1 cellular context compared by ENCODE assay signal in the genomic region with DNA sequence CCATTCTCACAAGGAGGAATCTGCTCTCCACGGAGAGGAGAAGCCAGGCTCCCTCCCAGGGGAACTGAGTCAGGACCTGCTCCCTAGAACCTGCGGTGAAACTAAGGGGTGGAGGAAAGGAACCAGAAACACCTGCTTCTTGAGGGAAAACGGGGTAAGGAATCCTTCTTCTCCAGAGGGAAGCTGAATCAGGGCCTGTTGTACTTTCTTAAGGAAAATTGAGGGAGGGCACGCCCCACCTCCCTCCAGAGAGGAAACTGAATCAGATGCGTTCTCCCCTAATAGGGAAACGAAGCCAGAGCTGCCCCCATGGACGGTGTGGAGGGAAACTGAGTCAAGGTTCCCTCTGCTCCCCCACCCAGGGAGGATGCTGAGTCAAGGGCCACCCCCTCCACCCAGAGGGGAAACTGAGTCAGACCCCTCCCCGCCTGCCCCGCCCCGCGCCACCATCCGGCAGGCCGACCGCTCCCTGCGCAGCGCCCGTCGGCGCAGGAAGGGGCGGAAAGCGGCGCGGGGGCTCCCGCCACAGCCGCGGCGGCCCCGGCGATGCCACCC.
TF ChIP-seq lines count a peak whose summit lies in the region.

No MANE protein-coding gene starts in this region.

TF ChIP-seq in liver, 16 proteins besides CTCF, POLR2A, EP300 and RAD21 (continued from another document):
- TF ChIP-seq, protein P1, sequence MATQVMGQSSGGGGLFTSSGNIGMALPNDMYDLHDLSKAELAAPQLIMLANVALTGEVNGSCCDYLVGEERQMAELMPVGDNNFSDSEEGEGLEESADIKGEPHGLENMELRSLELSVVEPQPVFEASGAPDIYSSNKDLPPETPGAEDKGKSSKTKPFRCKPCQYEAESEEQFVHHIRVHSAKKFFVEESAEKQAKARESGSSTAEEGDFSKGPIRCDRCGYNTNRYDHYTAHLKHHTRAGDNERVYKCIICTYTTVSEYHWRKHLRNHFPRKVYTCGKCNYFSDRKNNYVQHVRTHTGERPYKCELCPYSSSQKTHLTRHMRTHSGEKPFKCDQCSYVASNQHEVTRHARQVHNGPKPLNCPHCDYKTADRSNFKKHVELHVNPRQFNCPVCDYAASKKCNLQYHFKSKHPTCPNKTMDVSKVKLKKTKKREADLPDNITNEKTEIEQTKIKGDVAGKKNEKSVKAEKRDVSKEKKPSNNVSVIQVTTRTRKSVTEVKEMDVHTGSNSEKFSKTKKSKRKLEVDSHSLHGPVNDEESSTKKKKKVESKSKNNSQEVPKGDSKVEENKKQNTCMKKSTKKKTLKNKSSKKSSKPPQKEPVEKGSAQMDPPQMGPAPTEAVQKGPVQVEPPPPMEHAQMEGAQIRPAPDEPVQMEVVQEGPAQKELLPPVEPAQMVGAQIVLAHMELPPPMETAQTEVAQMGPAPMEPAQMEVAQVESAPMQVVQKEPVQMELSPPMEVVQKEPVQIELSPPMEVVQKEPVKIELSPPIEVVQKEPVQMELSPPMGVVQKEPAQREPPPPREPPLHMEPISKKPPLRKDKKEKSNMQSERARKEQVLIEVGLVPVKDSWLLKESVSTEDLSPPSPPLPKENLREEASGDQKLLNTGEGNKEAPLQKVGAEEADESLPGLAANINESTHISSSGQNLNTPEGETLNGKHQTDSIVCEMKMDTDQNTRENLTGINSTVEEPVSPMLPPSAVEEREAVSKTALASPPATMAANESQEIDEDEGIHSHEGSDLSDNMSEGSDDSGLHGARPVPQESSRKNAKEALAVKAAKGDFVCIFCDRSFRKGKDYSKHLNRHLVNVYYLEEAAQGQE (IDR thresholded peaks at IDR 0.05): no peak
- TF ChIP-seq EGR1 (IDR thresholded peaks at IDR 0.05; ENCODE audit: low read depth in 2 of 2) (no peak), NR2F2 (IDR thresholded peaks at IDR 0.05) (no peak)
